Comparison of ENCODE assay signal across 1 cellular context in the genomic region with DNA sequence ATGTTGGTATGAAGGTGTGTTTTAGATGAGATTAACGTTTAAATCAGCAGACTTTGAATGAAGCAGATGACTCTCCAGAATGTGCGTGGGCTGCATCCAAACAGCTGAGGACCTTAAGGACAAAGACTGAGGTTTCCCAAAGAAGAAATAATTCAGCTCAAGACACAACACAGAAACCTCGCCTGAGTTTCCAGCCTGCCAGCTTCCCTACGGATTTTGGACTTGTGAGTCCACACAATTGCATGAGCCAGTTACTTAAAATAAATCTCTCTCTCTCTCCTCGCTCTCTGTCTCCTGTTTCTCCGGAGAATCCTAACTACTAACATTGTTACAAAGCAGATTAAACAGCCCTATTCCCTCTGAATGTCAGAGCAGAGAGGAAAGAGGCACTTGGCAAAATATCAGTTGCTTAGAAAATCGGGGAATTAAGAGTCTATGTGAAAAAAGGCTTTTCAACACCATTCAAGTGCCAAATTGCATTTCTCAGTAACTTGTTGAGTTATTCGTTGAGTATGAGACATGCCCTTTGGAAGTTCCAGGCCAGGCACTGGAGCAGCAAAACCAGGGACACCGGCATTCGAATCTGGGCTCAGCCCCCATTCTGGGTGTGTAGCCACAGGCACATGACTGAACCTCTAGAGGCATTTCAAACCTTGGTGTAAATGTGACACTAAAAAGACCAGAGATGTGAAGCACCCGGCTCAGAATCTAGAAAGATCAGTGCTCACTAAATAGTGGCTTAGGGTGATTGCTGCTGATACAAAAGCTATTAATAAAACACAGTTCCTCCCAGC.
TF ChIP-seq lines count a peak whose summit lies in the region.

No MANE protein-coding gene starts in this region.

TF ChIP-seq in HCT116, 20 proteins besides CTCF, POLR2A, EP300 and RAD21 (continued from another document):
- TF ChIP-seq REST (IDR thresholded peaks at IDR 0.05; ENCODE audit: low read depth) (no peak), FOSL1 (IDR thresholded peaks at IDR 0.05; ENCODE audit: low read depth) (no peak), EZH2phosphoT487 (IDR thresholded peaks at IDR 0.05; ENCODE audit: borderline replicate concordance) (no peak), ZFX (IDR thresholded peaks at IDR 0.05) (no peak), EGR1 (IDR thresholded peaks at IDR 0.05; ENCODE audit: low read depth) (no peak), ATF3 (IDR thresholded peaks at IDR 0.05) (no peak), CEBPB (IDR thresholded peaks at IDR 0.05; ENCODE audit: low read depth) (no peak), CBX3 (IDR thresholded peaks at IDR 0.05; ENCODE audit: low read depth) (no peak), TCF7L2 (IDR thresholded peaks at IDR 0.05; ENCODE audit: borderline replicate concordance, extremely low read depth, insufficient read depth, insufficient read length) (no peak), ELF1 (IDR thresholded peaks at IDR 0.05; ENCODE audit: borderline replicate concordance, low read depth) (no peak), MAX (IDR thresholded peaks at IDR 0.05) (no peak), POLR2AphosphoS5 (IDR thresholded peaks at IDR 0.05; ENCODE audit: low read depth, low read length) (no peak)
- TF ChIP-seq, protein P1, sequence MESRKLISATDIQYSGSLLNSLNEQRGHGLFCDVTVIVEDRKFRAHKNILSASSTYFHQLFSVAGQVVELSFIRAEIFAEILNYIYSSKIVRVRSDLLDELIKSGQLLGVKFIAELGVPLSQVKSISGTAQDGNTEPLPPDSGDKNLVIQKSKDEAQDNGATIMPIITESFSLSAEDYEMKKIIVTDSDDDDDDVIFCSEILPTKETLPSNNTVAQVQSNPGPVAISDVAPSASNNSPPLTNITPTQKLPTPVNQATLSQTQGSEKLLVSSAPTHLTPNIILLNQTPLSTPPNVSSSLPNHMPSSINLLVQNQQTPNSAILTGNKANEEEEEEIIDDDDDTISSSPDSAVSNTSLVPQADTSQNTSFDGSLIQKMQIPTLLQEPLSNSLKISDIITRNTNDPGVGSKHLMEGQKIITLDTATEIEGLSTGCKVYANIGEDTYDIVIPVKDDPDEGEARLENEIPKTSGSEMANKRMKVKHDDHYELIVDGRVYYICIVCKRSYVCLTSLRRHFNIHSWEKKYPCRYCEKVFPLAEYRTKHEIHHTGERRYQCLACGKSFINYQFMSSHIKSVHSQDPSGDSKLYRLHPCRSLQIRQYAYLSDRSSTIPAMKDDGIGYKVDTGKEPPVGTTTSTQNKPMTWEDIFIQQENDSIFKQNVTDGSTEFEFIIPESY (IDR thresholded peaks at IDR 0.05; ENCODE audit: extremely low read depth, insufficient replicate concordance, low read length): no peak
